Comparison of ENCODE assay signal across 9 cellular contexts in the genomic region with DNA sequence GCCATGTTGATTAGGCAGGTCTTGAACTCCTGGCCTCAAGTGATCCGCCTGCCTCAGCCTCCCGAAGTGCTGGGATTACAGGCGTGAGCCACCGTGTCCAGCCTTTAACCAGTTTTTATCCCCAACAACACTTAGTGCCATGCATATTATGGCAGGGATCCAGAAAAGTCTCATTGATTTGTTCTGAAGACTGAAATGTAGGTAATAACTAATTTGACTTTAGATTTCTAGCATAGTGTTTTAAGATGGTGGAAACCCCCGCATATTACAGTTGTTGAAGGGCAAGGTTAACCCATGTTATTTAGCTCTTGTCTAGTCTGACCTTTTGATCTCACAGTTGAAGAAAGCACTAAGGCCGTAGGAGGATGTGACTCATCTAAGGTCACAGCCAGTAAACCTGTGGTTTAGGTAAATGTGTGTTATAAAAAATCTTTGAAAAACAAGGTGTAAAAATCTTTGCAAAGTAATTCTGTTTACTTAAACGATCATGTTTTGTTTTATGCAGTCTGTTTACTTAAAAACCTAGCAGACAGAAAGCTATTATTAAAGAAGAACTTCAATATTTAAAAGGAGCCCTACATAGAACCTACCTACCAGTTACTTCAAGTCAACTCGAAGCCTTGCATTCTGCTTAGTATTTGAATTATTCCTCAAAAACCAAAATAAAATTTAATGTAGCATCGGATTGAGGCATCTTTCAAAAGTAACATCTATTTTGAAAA. TPM values are rescaled to one million over a fixed set of nuclear protein-coding genes. Genes with fewer than 3 reads are reported as not detected.
DNase-seq lines count a peak whose midpoint lies in the region; ATAC-seq and TF ChIP-seq lines count a peak whose summit lies in the region.
"Had no signal": no experiment of that assay in that cellular context is flagged by ENCODE, and none has a peak within 500 bp of the region (broad histone marks: within the 10 kb centered on the region; RNA-seq: fewer than 3 reads in every experiment).

No MANE protein-coding gene starts in this region.

- no peaks in the 10 kb centered on the region for H3K9me3 Mint-ChIP-seq in activated T-cell treated with anti-CD3 and anti-CD28 coated beads, Interleukin-2, amount 50 U/mL, for 4 hours

- peak; percentile 52 for DNase-seq in stimulated activated CD4-positive, alpha-beta T cell treated with anti-CD3 and anti-CD28 coated beads, Interleukin-15, amount 100 ng/mL, for 24 hours
- no peak for DNase-seq in stimulated activated CD4-positive, alpha-beta T cell treated with anti-CD3 and anti-CD28 coated beads, Interleukin-4, amount 100 ng/mL, for 1 hour
- DNase-seq in activated T-cell treated with anti-CD3 and anti-CD28 coated beads, Interleukin-2, amount 50 U/mL, for 4 hours = peak; percentile 41
- DNase-seq in ascending aorta (ENCODE audit: low spot score in 2 of 2) (no peak), hepatic stellate cell (ENCODE audit: low spot score) (no peak), Right ventricle myocardium superior (no peak)

- H3K27me3 Mint-ChIP-seq in activated T-cell treated with anti-CD3 and anti-CD28 coated beads, Interleukin-2, amount 50 U/mL, for 4 hours (ENCODE audit: low read depth) = no peaks in the 10 kb centered on the region

- TF ChIP-seq CTCF in ascending aorta (IDR thresholded peaks at IDR 0.05) = no peak

- H3K36me3 ChIP-seq in thymus (ENCODE audit: control insufficient read depth, insufficient read depth) (peaks cover 7% of the 10 kb centered on the region), ascending aorta (no peaks in the 10 kb centered on the region)

- WGBS in thymus = 80% methylated on average over 9 of the region's 9 CpGs

- ATAC-seq in HG03565 (IDR thresholded peaks at IDR 0.05; ENCODE audit: unreplicated experiment) = peak; percentile 57
- peak; percentile 46 for ATAC-seq in activated T-cell treated with anti-CD3 and anti-CD28 coated beads, Interleukin-2, amount 50 U/mL, for 4 hours
- ATAC-seq in Right ventricle myocardium superior (ENCODE audit: poor library complexity) = no peak
- ATAC-seq: foreskin keratinocyte had no signal

- intact Hi-C loops in ascending aorta (cut with DNase I) = no loop called here
- intact Hi-C loops in Right ventricle myocardium superior (cut with DNase I) = no loop called here

- no peaks in the 10 kb centered on the region for H3K9me3 ChIP-seq in thymus (ENCODE audit: control insufficient read depth)
- no peaks in the 10 kb centered on the region for H3K9me3 ChIP-seq in ascending aorta

- H3K27ac ChIP-seq in thymus (ENCODE audit: low read depth) (peak overlapping the region; percentile 71), ascending aorta (no peak overlapping the region)
- H3K27ac ChIP-seq: foreskin keratinocyte had no signal

- peaks cover 33% of the 10 kb centered on the region for H3K36me3 Mint-ChIP-seq in activated T-cell treated with anti-CD3 and anti-CD28 coated beads, Interleukin-2, amount 50 U/mL, for 4 hours (ENCODE audit: insufficient read depth)

- H3K4me1 Mint-ChIP-seq in activated T-cell treated with anti-CD3 and anti-CD28 coated beads, Interleukin-2, amount 50 U/mL, for 4 hours (ENCODE audit: low read depth) = peaks cover 83% of the 10 kb centered on the region

- H3K27me3 ChIP-seq in thymus (ENCODE audit: control insufficient read depth, insufficient read depth) = no peaks in the 10 kb centered on the region
- H3K27me3 ChIP-seq in ascending aorta = no peaks in the 10 kb centered on the region
- H3K27me3 ChIP-seq: foreskin keratinocyte had no signal

- peak overlapping the region; percentile 67 for H3K4me3 Mint-ChIP-seq in activated T-cell treated with anti-CD3 and anti-CD28 coated beads, Interleukin-2, amount 50 U/mL, for 4 hours

- H3K4me3 ChIP-seq in thymus (ENCODE audit: low read length) = no peak overlapping the region
- no peak overlapping the region for H3K4me3 ChIP-seq in ascending aorta

- H3K4me1 ChIP-seq in thymus (ENCODE audit: control insufficient read depth, insufficient read depth, low read length) (no peaks in the 10 kb centered on the region), ascending aorta (no peaks in the 10 kb centered on the region)
- H3K4me1 ChIP-seq: foreskin keratinocyte had no signal

RNA-seq across cellular contexts. Expression of a gene that starts 24.8 kb away (rescaled TPM):
- total RNA-seq in activated T-cell treated with anti-CD3 and anti-CD28 coated beads, Interleukin-2, amount 50 U/mL, for 4 hours = 100 to 1,000 TPM; 121 to 152 (median 130) TPM
- polyA plus RNA-seq in thymus = 67.6 TPM
- total RNA-seq in ascending aorta = not detected
- 0.35 TPM for total RNA-seq in Right ventricle myocardium superior

Comparison
In these comparisons a context has a peak if more than half of its experiments do, and no peak if none do; other contexts are left out.
1. DNase-seq: peak in stimulated activated CD4-positive, alpha-beta T cell treated with anti-CD3 and anti-CD28 coated beads, Interleukin-15, amount 100 ng/mL, for 24 hours (single experiment) and activated T-cell treated with anti-CD3 and anti-CD28 coated beads, Interleukin-2, amount 50 U/mL, for 4 hours (single experiment); none in stimulated activated CD4-positive, alpha-beta T cell treated with anti-CD3 and anti-CD28 coated beads, Interleukin-4, amount 100 ng/mL, for 1 hour (single experiment), ascending aorta (0 of 2), hepatic stellate cell (single experiment) and Right ventricle myocardium superior (single experiment).
2. RNA of a gene that starts 24.8 kb away (total RNA-seq): 121 to 152 TPM in activated T-cell treated with anti-CD3 and anti-CD28 coated beads, Interleukin-2, amount 50 U/mL, for 4 hours; 0.35 TPM in Right ventricle myocardium superior (single experiment) and not detected in ascending aorta (single experiment); every median in the first group is over 10 times any median in the second.